8 cellular contexts compared by ENCODE assay signal in the genomic region with DNA sequence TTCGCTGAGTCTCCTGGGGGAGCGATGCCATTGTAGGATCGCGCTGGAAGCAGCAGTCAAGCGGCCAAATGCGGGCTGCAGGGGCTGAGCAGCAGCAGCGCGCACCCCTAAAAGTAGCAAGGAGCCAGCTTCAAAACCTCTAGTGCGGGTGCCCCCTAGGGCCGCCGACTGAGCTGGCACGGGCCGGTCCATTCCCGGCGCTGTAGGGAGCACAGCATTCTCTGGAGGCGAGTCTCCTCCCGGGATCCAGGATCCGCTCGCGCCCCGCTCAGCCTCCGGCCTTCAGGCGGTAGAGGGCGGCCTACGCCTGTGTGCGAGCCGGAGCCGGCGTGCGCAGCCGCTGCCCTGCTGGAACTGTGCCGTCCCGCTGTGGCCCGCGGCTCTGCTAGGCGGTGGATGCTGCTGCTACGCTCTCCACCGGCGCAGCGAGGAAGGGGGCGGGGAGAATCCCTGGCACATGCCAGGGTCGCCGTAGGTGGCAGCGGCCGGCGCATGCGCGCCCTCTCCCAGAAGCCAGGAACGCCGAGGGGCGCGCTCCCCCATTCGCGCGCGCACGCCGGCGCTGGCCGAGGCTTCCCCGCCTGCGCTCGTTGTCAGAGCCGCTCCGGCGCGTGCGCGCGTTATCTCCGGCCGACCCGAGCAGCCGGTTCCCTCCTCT. TPM values are rescaled to one million over a fixed set of nuclear protein-coding genes. Genes with fewer than 3 reads are reported as not detected.
A peak's percentile ranks its signal among the peaks of the same experiment; 100 is the strongest.
DNase-seq lines count a peak whose midpoint lies in the region; ATAC-seq, FAIRE-seq and TF ChIP-seq lines count a peak whose summit lies in the region.

FUT8 (plus strand) TSS at position 542 of the 658 bp plus-strand sequence. CDS start 148,834 bp downstream, outside the sequence.

- peak within 1 kb of the TSS; percentile 77 for H2AK5ac ChIP-seq in trophoblast cell (ENCODE audit: low read length)

- H3K9me3 ChIP-seq in adipocyte (ENCODE audit: control insufficient read depth, low read length) (no peaks in the 10 kb centered on the region), cardiac muscle cell (ENCODE audit: low read depth) (no peaks in the 10 kb centered on the region), trophoblast cell (ENCODE audit: insufficient read depth, low read depth, low read length) (no peaks in the 10 kb centered on the region), tibial nerve (no peaks in the 10 kb centered on the region)

- H3K36me3 ChIP-seq in adipocyte (ENCODE audit: control insufficient read depth, insufficient read depth, low read length, severe bottlenecking) (no peaks in the 10 kb centered on the region), cardiac muscle cell (no peaks in the 10 kb centered on the region), trophoblast cell (ENCODE audit: control insufficient read depth in 1 of 2, insufficient read depth in 2 of 2, low read length in 2 of 2) (peaks cover 0 to 4% of the 10 kb centered on the region in 2 experiments), tibial nerve (no peaks in the 10 kb centered on the region)

- peak within 1 kb of the TSS; percentile 96 for H2AFZ ChIP-seq in trophoblast cell (ENCODE audit: insufficient read depth, low read length, poor library complexity)

- H3K27me3 ChIP-seq in adipocyte (replicated peaks; ENCODE audit: control insufficient read depth, insufficient read depth, low read length) (no peaks in the 10 kb centered on the region), cardiac muscle cell (no peaks in the 10 kb centered on the region), trophoblast cell (ENCODE audit: insufficient read depth, low read length) (no peaks in the 10 kb centered on the region), tibial nerve (no peaks in the 10 kb centered on the region)

- peak; percentile 88 for TF ChIP-seq POLR2A in GM12892 (IDR thresholded peaks at IDR 0.05; ENCODE audit: low read depth, low read length)
- TF ChIP-seq POLR2A in tibial nerve (IDR thresholded peaks at IDR 0.05): peak; percentile 82 to 84

- DNase-seq in GM12892 (ENCODE audit: insufficient read length): peak; percentile 73
- DNase-seq in NCI-H1436 (lab: John Stamatoyannopoulos, UW): peak; percentile 93
- DNase-seq in T follicular helper cell (ENCODE audit: low read depth): peak; percentile 93
- peak; percentile 97 for DNase-seq in adipocyte (ENCODE audit: low read depth)
- peak; percentile 97 to 98 for DNase-seq in cardiac muscle cell (ENCODE audit: low read depth in 1 of 2, low spot score in 1 of 2)
- peak; percentile 94 to 95 for DNase-seq in trophoblast cell
- peak; percentile 85 to 88 for DNase-seq in tibial nerve (ENCODE audit: low spot score in 2 of 2)

- H3K23ac ChIP-seq in trophoblast cell (ENCODE audit: low read length): no peak within 1 kb of the TSS

- peak within 1 kb of the TSS; percentile 78 for H4K12ac ChIP-seq in trophoblast cell (ENCODE audit: low read depth, low read length)

- TF ChIP-seq CTCF in cardiac muscle cell (IDR thresholded peaks at IDR 0.05; ENCODE audit: low read depth, low read length) (peak; percentile 70), tibial nerve (IDR thresholded peaks at IDR 0.05) (peak; percentile 51 to 74 (median 56))

- peak within 1 kb of the TSS; percentile 83 for H3K4me2 ChIP-seq in trophoblast cell (ENCODE audit: low read length)

- H3K9ac ChIP-seq in adipocyte (ENCODE audit: low read length) (peak within 1 kb of the TSS; percentile 99), trophoblast cell (ENCODE audit: low read length) (peak within 1 kb of the TSS; percentile 99)

- peak within 1 kb of the TSS; percentile 91 for H3K4ac ChIP-seq in trophoblast cell (ENCODE audit: low read depth, low read length)

- WGBS in trophoblast cell (ENCODE audit: extremely low coverage, insufficient coverage, insufficient read length): no CpG with 5 or more reads among the region's 74 CpGs
- 0% methylated on average over 28 to 73 of the region's 74 CpGs for WGBS in tibial nerve, 2 donors

- peak within 1 kb of the TSS; percentile 66 for H2BK12ac ChIP-seq in trophoblast cell (ENCODE audit: low read length)

- ATAC-seq in HG02840 (IDR thresholded peaks at IDR 0.05; ENCODE audit: low FRiP score, unreplicated experiment): peak; percentile 68

- FAIRE-seq in GM12892 (lab: Jason Lieb, UNC): peak; percentile 98

- H3K79me2 ChIP-seq in trophoblast cell (ENCODE audit: control insufficient read depth, insufficient read depth, low read length, poor library complexity): peaks cover 22% of the 10 kb centered on the region

- H3K4me1 ChIP-seq in adipocyte (ENCODE audit: control insufficient read depth, insufficient read depth, low read length) (peaks cover 17% of the 10 kb centered on the region), cardiac muscle cell (ENCODE audit: low read depth) (peaks cover 14% of the 10 kb centered on the region), trophoblast cell (ENCODE audit: control insufficient read depth in 1 of 2, insufficient read depth in 2 of 2, low read length in 2 of 2) (no peaks in the 10 kb centered on the region), tibial nerve (peaks cover 0 to 28% (median 9%) of the 10 kb centered on the region in 4 donors)

- peak within 1 kb of the TSS; percentile 99 for H2BK5ac ChIP-seq in trophoblast cell (ENCODE audit: low read depth, low read length, poor library complexity)

- peaks cover 23% of the 10 kb centered on the region for H3K79me1 ChIP-seq in trophoblast cell (ENCODE audit: low read length)

- H2BK120ac ChIP-seq in trophoblast cell (ENCODE audit: insufficient read depth, low read length, poor library complexity): peak within 1 kb of the TSS; percentile 95

- peak within 1 kb of the TSS; percentile 97 for H3K4me3 ChIP-seq in adipocyte (ENCODE audit: low read length)
- peak within 1 kb of the TSS; percentile 75 for H3K4me3 ChIP-seq in cardiac muscle cell
- H3K4me3 ChIP-seq in trophoblast cell (ENCODE audit: low read depth, low read length): peak within 1 kb of the TSS; percentile 99
- H3K4me3 ChIP-seq in tibial nerve: peak within 1 kb of the TSS; percentile 87 to 97 (median 94)

- H3K14ac ChIP-seq in trophoblast cell (ENCODE audit: low read length): peak within 1 kb of the TSS; percentile 98

- H3K27ac ChIP-seq in cardiac muscle cell (peak within 1 kb of the TSS; percentile 81), trophoblast cell (ENCODE audit: low read depth, low read length) (peak within 1 kb of the TSS; percentile 99), tibial nerve (peak within 1 kb of the TSS; percentile 95 to 98 (median 96))

- H4K8ac ChIP-seq in trophoblast cell (ENCODE audit: low read depth, low read length): peak within 1 kb of the TSS; percentile 96

- H4K91ac ChIP-seq in trophoblast cell (ENCODE audit: low read depth, low read length): peak within 1 kb of the TSS; percentile 99

- peak; percentile 12 to 95 for TF ChIP-seq EP300 in tibial nerve (IDR thresholded peaks at IDR 0.05)

- peak within 1 kb of the TSS; percentile 97 for H3K18ac ChIP-seq in trophoblast cell (ENCODE audit: low read length)

RNA-seq across cellular contexts. Expression of gene FUT8, which starts in this region (rescaled TPM):
- 44.2 TPM for polyA plus RNA-seq in GM12892 (2012; ENCODE audit: missing spikeins)
- total RNA-seq in cardiac muscle cell: 22.9 and 35.4 TPM in 2 replicates
- polyA plus RNA-seq in cardiac muscle cell: 17.4 and 30.0 TPM in 2 replicates
- polyA plus RNA-seq in trophoblast cell (2013): 87.3 and 91.6 TPM in 2 replicates
- total RNA-seq in tibial nerve: 100 to 1,000 TPM in 1 of 4 donors, 10 to 100 TPM in 3; 69.6 to 114 (median 91.2) TPM

Comparison
In these comparisons a context has a peak if more than half of its experiments do, and no peak if none do; other contexts are left out.
1. Peak in every context shown above with its lines: DNase-seq, ATAC-seq, H3K4me3 ChIP-seq and H3K27ac ChIP-seq.